In the genomic region with DNA sequence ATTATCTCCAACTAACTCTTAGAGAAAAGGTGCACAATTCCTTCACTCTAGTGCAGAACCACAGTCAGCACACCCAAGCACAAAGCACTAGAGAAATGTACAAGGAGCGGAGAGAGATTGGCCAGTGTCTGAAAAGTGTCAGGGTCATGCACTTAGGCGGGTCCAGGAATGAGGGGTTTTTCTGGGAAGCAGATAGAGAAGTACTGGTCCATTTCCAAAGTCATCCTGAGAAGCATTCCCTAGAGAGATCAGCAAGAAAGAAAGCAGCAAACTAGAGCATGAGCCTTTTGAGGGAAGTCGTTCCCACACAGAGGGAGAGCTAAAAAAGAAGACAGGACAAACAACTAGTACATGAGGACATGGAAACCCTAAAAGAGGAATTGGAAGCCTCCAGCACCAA, we compare ENCODE assay signal across 10 cellular contexts.
DNase-seq lines count a peak whose midpoint lies in the region; ATAC-seq and TF ChIP-seq lines count a peak whose summit lies in the region.
"Had no signal": no experiment of that assay in that cellular context is flagged by ENCODE, and none has a peak within 500 bp of the region (broad histone marks: within the 10 kb centered on the region; RNA-seq: fewer than 3 reads in every experiment).

No MANE protein-coding gene starts in this region.

- H3K4me3 Mint-ChIP-seq in activated CD8-positive, alpha-beta memory T cell treated with anti-CD3 and anti-CD28 coated beads, Interleukin-2, amount 10 ng/mL, durations not matched to agents 7 days and 5 days, result peak overlapping the region; percentile 62

- no peak for TF ChIP-seq CTCF in fibroblast of the aortic adventitia (IDR thresholded peaks at IDR 0.05; ENCODE audit: insufficient read depth, low read length)
- no peak for TF ChIP-seq CTCF in tibial nerve (IDR thresholded peaks at IDR 0.05)

- no peaks in the 10 kb centered on the region for H3K27me3 ChIP-seq in tibial nerve

- H3K4me3 ChIP-seq in fibroblast of the aortic adventitia (ENCODE audit: low read depth, low read length), result no peak overlapping the region
- H3K4me3 ChIP-seq in tibial nerve, result no peak overlapping the region
- H3K4me3 ChIP-seq: lung had no signal

- peaks cover 91% of the 10 kb centered on the region for H3K4me1 Mint-ChIP-seq in activated CD8-positive, alpha-beta memory T cell treated with anti-CD3 and anti-CD28 coated beads, Interleukin-2, amount 10 ng/mL, durations not matched to agents 7 days and 5 days

- ATAC-seq in activated CD8-positive, alpha-beta memory T cell treated with anti-CD3 and anti-CD28 coated beads, Interleukin-2, amount 10 ng/mL, durations not matched to agents 7 days and 5 days, result no peak

- peaks cover 55% of the 10 kb centered on the region for H3K36me3 Mint-ChIP-seq in activated CD8-positive, alpha-beta memory T cell treated with anti-CD3 and anti-CD28 coated beads, Interleukin-2, amount 10 ng/mL, durations not matched to agents 7 days and 5 days

- peak overlapping the region; percentile 94 for H3K27ac Mint-ChIP-seq in activated CD8-positive, alpha-beta memory T cell treated with anti-CD3 and anti-CD28 coated beads, Interleukin-2, amount 10 ng/mL, durations not matched to agents 7 days and 5 days

- peaks cover 0 to 37% (median 6%) of the 10 kb centered on the region in 4 donors for H3K4me1 ChIP-seq in tibial nerve

- H3K9me3 Mint-ChIP-seq in activated CD8-positive, alpha-beta memory T cell treated with anti-CD3 and anti-CD28 coated beads, Interleukin-2, amount 10 ng/mL, durations not matched to agents 7 days and 5 days (ENCODE audit: low read depth), result no peaks in the 10 kb centered on the region

- CTCF ChIA-PET in activated CD8-positive, alpha-beta memory T cell treated with anti-CD3 and anti-CD28 coated beads, Interleukin-2, amount 10 ng/mL, durations not matched to agents 7 days and 5 days (lab: Charles Lee), result interaction anchor here (1.2 kb wide), 1 partner anchor 63 kb away, joined by 3 read pairs; no protein-coding TSS in a partner anchor

- no peak for TF ChIP-seq POLR2A in tibial nerve (IDR thresholded peaks at IDR 0.05)

- 30 to 59% methylated on average over 3 of the region's 3 CpGs for WGBS in tibial nerve, 2 donors

- H3K27me3 Mint-ChIP-seq in activated CD8-positive, alpha-beta memory T cell treated with anti-CD3 and anti-CD28 coated beads, Interleukin-2, amount 10 ng/mL, durations not matched to agents 7 days and 5 days, result no peaks in the 10 kb centered on the region

- H3K36me3 ChIP-seq in KOPT-K1 (ENCODE audit: insufficient read depth, low read length) (peaks cover 40% of the 10 kb centered on the region), tibial nerve (no peaks in the 10 kb centered on the region)

- H3K27ac ChIP-seq in KOPT-K1 (ENCODE audit: low read depth, low read length, poor library complexity, severe bottlenecking) (peak overlapping the region; percentile 58), tibial nerve (peak overlapping the region; percentile 3 to 82 (median 65))

- no peak for DNase-seq in activated CD8-positive, alpha-beta memory T cell treated with anti-CD3 and anti-CD28 coated beads, Interleukin-2, amount 10 ng/mL, durations not matched to agents 7 days and 5 days
- DNase-seq in activated CD8-positive, alpha-beta memory T cell treated with anti-CD3 and anti-CD28 coated beads, Interleukin-2, amount 50 U/mL, for 48 hours, result no peak
- peak; percentile 52 for DNase-seq in fibroblast of the aortic adventitia (ENCODE audit: low read depth)
- DNase-seq in tibial nerve (ENCODE audit: low spot score in 2 of 2), result no peak
- DNase-seq in COLO829 (ENCODE audit: low spot score), result no peak
- DNase-seq in NCI-H69 (lab: John Stamatoyannopoulos, UW), result no peak
- DNase-seq in NCI-H526 treated with DMSO at 0.1 percent for 48 hours (lab: John Stamatoyannopoulos, UW), result no peak
- DNase-seq: KG1 had no signal

- H3K9me3 ChIP-seq in KOPT-K1 (ENCODE audit: insufficient read depth, low read length, poor library complexity, severe bottlenecking) (no peaks in the 10 kb centered on the region), tibial nerve (no peaks in the 10 kb centered on the region)

- no peak for TF ChIP-seq EP300 in tibial nerve (IDR thresholded peaks at IDR 0.05)
